Comparison of ENCODE assay signal across 1 cellular context in the genomic region with DNA sequence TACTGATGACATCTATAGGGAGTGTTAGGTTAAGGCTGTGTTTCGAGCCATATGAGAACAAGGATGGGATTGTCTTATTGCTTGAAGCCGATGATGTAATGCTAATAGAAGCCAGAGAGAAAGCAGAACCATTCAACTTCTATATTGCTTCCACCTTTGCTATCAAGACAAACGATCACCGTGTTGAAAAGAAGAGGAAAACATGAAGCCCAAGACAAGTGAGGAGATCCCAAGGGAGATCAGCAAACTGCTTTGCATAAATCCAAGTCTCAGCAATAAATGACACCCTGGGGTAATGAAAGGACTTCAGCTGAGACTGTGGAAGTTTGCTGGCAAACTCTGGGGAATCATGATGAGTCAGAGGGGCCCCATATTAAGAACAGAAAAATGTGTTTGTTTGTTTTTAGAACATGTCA.
TF ChIP-seq lines count a peak whose summit lies in the region.

No MANE protein-coding gene starts in this region.

TF ChIP-seq in HEK293, 187 proteins besides CTCF, POLR2A, EP300 and RAD21 (continued from another document):
- TF ChIP-seq KLF10 (tag by site-specific recombination; IDR thresholded peaks at IDR 0.05) (peak; percentile 43; the same call in 1 of the 2 replicates), ZNF843 (tag by site-specific recombination; IDR thresholded peaks at IDR 0.05) (peak; percentile 50), ZNF138 (tag by site-specific recombination; IDR thresholded peaks at IDR 0.05; ENCODE audit: borderline replicate concordance) (no peak), ZNF600 (tag by site-specific recombination; IDR thresholded peaks at IDR 0.05) (no peak), ZNF560 (tag by site-specific recombination; IDR thresholded peaks at IDR 0.05; ENCODE audit: borderline replicate concordance) (no peak), SP7 (tag by site-specific recombination; IDR thresholded peaks at IDR 0.05) (peak; percentile 63)
- TF ChIP-seq, protein P1, sequence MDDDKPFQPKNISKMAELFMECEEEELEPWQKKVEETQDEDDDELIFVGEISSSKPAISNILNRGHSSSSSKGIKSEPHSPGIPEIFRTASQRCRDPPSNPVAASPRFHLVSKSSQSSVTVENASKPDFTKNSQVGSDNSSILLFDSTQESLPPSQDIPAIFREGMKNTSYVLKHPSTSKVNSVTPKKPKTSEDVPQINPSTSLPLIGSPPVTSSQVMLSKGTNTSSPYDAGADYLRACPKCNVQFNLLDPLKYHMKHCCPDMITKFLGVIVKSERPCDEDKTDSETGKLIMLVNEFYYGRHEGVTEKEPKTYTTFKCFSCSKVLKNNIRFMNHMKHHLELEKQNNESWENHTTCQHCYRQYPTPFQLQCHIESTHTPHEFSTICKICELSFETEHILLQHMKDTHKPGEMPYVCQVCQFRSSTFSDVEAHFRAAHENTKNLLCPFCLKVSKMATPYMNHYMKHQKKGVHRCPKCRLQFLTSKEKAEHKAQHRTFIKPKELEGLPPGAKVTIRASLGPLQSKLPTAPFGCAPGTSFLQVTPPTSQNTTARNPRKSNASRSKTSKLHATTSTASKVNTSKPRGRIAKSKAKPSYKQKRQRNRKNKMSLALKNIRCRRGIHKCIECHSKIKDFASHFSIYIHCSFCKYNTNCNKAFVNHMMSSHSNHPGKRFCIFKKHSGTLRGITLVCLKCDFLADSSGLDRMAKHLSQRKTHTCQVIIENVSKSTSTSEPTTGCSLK (tag by site-specific recombination; IDR thresholded peaks at IDR 0.05): no peak
